Comparison of ENCODE assay signal across 1 cellular context in genomic region chr15:51830279-51830806, GRCh38.
TF ChIP-seq lines count a peak whose summit lies in the region.

No MANE protein-coding gene starts in this region.

TF ChIP-seq in GM12878, 131 proteins besides CTCF, POLR2A, EP300 and RAD21:
- peak; percentile 16; the same call in 1 of the 2 replicates for TF ChIP-seq NBN (IDR thresholded peaks at IDR 0.05)
- no peak for TF ChIP-seq FOXK2 (IDR thresholded peaks at IDR 0.05)
- TF ChIP-seq RCOR1 (conservative IDR thresholded peaks at IDR 0.05; ENCODE audit: low read depth, low read length): no peak
TF ChIP-seq in GM12878: peak in this region for 1.
